Comparison of ENCODE assay signal across 10 cellular contexts in genomic region chr6:9140861-9141534, GRCh38.
DNase-seq lines count a peak whose midpoint lies in the region; ATAC-seq and TF ChIP-seq lines count a peak whose summit lies in the region.
"Had no signal": no experiment of that assay in that cellular context is flagged by ENCODE, and none has a peak within 500 bp of the region (broad histone marks: within the 10 kb centered on the region; RNA-seq: fewer than 3 reads in every experiment).

No MANE protein-coding gene starts in this region.

- H3K36me3 Mint-ChIP-seq in nephron (ENCODE audit: low read depth) = no peaks in the 10 kb centered on the region
- H3K36me3 Mint-ChIP-seq in stimulated activated naive B cell treated with anti-CD40 and anti-IgM and Interleukin-4, amounts not matched to agents 10 μg/mL and 1 μg/mL and 100 μg/mL, for 72 hours = no peaks in the 10 kb centered on the region

- no peak for TF ChIP-seq CTCF in nephron (IDR thresholded peaks at IDR 0.05; ENCODE audit: unreplicated experiment in 3 of 3)

- H3K27me3 Mint-ChIP-seq in nephron (ENCODE audit: low read depth) = no peaks in the 10 kb centered on the region
- H3K27me3 Mint-ChIP-seq in stimulated activated naive B cell treated with anti-CD40 and anti-IgM and Interleukin-4, amounts not matched to agents 10 μg/mL and 1 μg/mL and 100 μg/mL, for 72 hours = no peaks in the 10 kb centered on the region

- DNase-seq in EH (ENCODE audit: low read depth) (peak; percentile 49), NCI-H1930 (lab: John Stamatoyannopoulos, UW) (peak; percentile 41 to 77), amniotic stem cell (lab: John Stamatoyannopoulos, UW) (peak; percentile 31)
- DNase-seq in stimulated activated CD4-positive, alpha-beta T cell treated with anti-CD3 and anti-CD28 coated beads, Interleukin-4, amount 100 ng/mL, for 4 hours = no peak
- DNase-seq in stimulated activated naive B cell treated with anti-CD40 and anti-IgM and Interleukin-4, amounts not matched to agents 10 μg/mL and 1 μg/mL and 100 μg/mL, for 72 hours = no peak
- DNase-seq: activated CD4-positive, alpha-beta T cell treated with anti-CD3 and anti-CD28 coated beads, Interleukin-2, amount 50 U/mL, for 1 hour; GOT3 had no signal

- peaks cover 30% of the 10 kb centered on the region for H3K4me1 Mint-ChIP-seq in nephron
- no peaks in the 10 kb centered on the region for H3K4me1 Mint-ChIP-seq in stimulated activated naive B cell treated with anti-CD40 and anti-IgM and Interleukin-4, amounts not matched to agents 10 μg/mL and 1 μg/mL and 100 μg/mL, for 72 hours

- peaks cover 11% of the 10 kb centered on the region for H3K9me3 Mint-ChIP-seq in nephron
- peaks cover 6 to 9% of the 10 kb centered on the region in 2 donors for H3K9me3 Mint-ChIP-seq in stimulated activated naive B cell treated with anti-CD40 and anti-IgM and Interleukin-4, amounts not matched to agents 10 μg/mL and 1 μg/mL and 100 μg/mL, for 72 hours

- H3K4me3 Mint-ChIP-seq in nephron = peak overlapping the region in 1 of 3 experiments; percentile 53
- H3K4me3 Mint-ChIP-seq in stimulated activated naive B cell treated with anti-CD40 and anti-IgM and Interleukin-4, amounts not matched to agents 10 μg/mL and 1 μg/mL and 100 μg/mL, for 72 hours = no peak overlapping the region

- no peak for ATAC-seq in HG03521 (IDR thresholded peaks at IDR 0.05; ENCODE audit: unreplicated experiment)
- ATAC-seq in stimulated activated naive B cell treated with anti-CD40 and anti-IgM and Interleukin-4, amounts not matched to agents 10 μg/mL and 1 μg/mL and 100 μg/mL, for 72 hours (replicated peaks) = no peak
- ATAC-seq in HG02981 (IDR thresholded peaks at IDR 0.05; ENCODE audit: unreplicated experiment) = no peak

- H3K27ac Mint-ChIP-seq in nephron = peak overlapping the region; percentile 11 to 97 (median 36)
- H3K27ac Mint-ChIP-seq in stimulated activated naive B cell treated with anti-CD40 and anti-IgM and Interleukin-4, amounts not matched to agents 10 μg/mL and 1 μg/mL and 100 μg/mL, for 72 hours = no peak overlapping the region

Comparison
In these comparisons a context has a peak if more than half of its experiments do, and no peak if none do; other contexts are left out.
1. DNase-seq: peak in EH (single experiment), NCI-H1930 (2 of 2) and amniotic stem cell (single experiment); none in stimulated activated CD4-positive, alpha-beta T cell treated with anti-CD3 and anti-CD28 coated beads, Interleukin-4, amount 100 ng/mL, for 4 hours (0 of 2) and stimulated activated naive B cell treated with anti-CD40 and anti-IgM and Interleukin-4, amounts not matched to agents 10 μg/mL and 1 μg/mL and 100 μg/mL, for 72 hours (single experiment).